17 cellular contexts compared by ENCODE assay signal in the genomic region with DNA sequence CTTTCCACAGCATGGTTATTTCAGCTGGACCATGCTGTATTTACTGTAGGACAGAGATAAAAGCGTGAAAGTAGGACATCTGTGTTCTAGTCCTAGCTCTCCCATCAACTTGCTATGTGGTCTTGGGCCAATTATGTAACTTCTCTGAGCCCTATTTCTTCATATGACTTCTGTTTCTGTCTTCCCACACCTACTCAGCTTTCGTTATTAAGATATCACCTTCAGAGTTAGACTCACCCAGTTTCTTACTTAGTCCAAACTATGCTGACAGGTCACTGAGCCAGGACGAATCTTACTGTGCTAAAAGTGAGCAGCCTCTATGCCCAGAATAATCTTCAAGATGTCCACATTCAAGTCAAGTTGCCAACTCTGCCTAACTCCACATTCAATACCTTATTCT.
"Had no signal": no experiment of that assay in that cellular context is flagged by ENCODE, and none has a peak within 500 bp of the region (broad histone marks: within the 10 kb centered on the region; RNA-seq: fewer than 3 reads in every experiment).

No MANE protein-coding gene starts in this region.

- H3K27ac Mint-ChIP-seq: activated naive CD8-positive, alpha-beta T cell treated with anti-CD3 and anti-CD28 coated beads for 36 hours; brain; naive thymus-derived CD8-positive, alpha-beta T cell had no signal

- H3K27me3 ChIP-seq: esophagus muscularis mucosa, neutrophil, stomach, testis had no signal

- H2AFZ ChIP-seq: parathyroid adenoma had no signal

- H3K4me3 Mint-ChIP-seq: activated naive CD8-positive, alpha-beta T cell treated with anti-CD3 and anti-CD28 coated beads for 36 hours; brain; naive thymus-derived CD8-positive, alpha-beta T cell had no signal

- H3K9ac ChIP-seq: parathyroid adenoma had no signal

- H3K4me1 Mint-ChIP-seq: activated naive CD8-positive, alpha-beta T cell treated with anti-CD3 and anti-CD28 coated beads for 36 hours; naive thymus-derived CD8-positive, alpha-beta T cell had no signal

- ATAC-seq: left ventricle myocardium superior; naive thymus-derived CD8-positive, alpha-beta T cell had no signal

- DNase-seq: activated CD4-positive, alpha-beta T cell treated with anti-CD3 and anti-CD28 coated beads, Interleukin-2, amount 50 U/mL, for 1 hour; activated CD8-positive, alpha-beta memory T cell treated with anti-CD3 and anti-CD28 coated beads for 24 hours; activated gamma-delta T cell treated with Interleukin-2 at 50 U/mL for 16 hours; activated naive CD8-positive, alpha-beta T cell treated with anti-CD3 and anti-CD28 coated beads for 36 hours; central memory CD4-positive, alpha-beta T cell; hypothalamus; left ventricle myocardium superior; mesenchymal stem cell; naive thymus-derived CD8-positive, alpha-beta T cell; stimulated activated CD4-positive, alpha-beta T cell treated with anti-CD3 and anti-CD28 coated beads, Interleukin-1b, Interleukin-23, amount 100 ng/mL, for 48 hours; stomach; testis had no signal

- H3K9me3 Mint-ChIP-seq: activated naive CD8-positive, alpha-beta T cell treated with anti-CD3 and anti-CD28 coated beads for 36 hours; naive thymus-derived CD8-positive, alpha-beta T cell had no signal

- H3K27ac ChIP-seq: coronary artery, esophagus muscularis mucosa, neutrophil, parathyroid adenoma, stomach, testis had no signal

- H3K79me2 ChIP-seq: parathyroid adenoma had no signal

- H3K9me3 ChIP-seq: esophagus muscularis mucosa, neutrophil, stomach, testis had no signal

- H3K4me1 ChIP-seq: esophagus muscularis mucosa, stomach, testis had no signal

- H3K27me3 Mint-ChIP-seq: activated naive CD8-positive, alpha-beta T cell treated with anti-CD3 and anti-CD28 coated beads for 36 hours; brain had no signal

- H3K36me3 Mint-ChIP-seq: activated naive CD8-positive, alpha-beta T cell treated with anti-CD3 and anti-CD28 coated beads for 36 hours; brain; naive thymus-derived CD8-positive, alpha-beta T cell had no signal

- H3K36me3 ChIP-seq: esophagus muscularis mucosa, neutrophil, stomach had no signal

- H3K4me3 ChIP-seq: coronary artery, esophagus muscularis mucosa, stomach, testis had no signal
